ENCODE assay signal across 18 cellular contexts in genomic region chr6:44598679-44599078, GRCh38.
"Had no signal": no experiment of that assay in that cellular context is flagged by ENCODE, and none has a peak within 500 bp of the region (broad histone marks: within the 10 kb centered on the region; RNA-seq: fewer than 3 reads in every experiment).

No MANE protein-coding gene starts in this region.

- DNase-seq: activated naive CD4-positive, alpha-beta T cell treated with Interleukin-2 at 50 U/mL for 16 hours; activated naive CD8-positive, alpha-beta T cell treated with anti-CD3 and anti-CD28 coated beads, Interleukin-2, amount 10 ng/mL, durations not matched to agents 7 days and 5 days; activated T-cell treated with anti-CD3 and anti-CD28 coated beads, Interleukin-2, amount 50 U/mL, for 4 hours; cerebellar nuclear complex; cortex of kidney; lower lobe of right lung; naive B cell; occipital lobe; small intestine; stimulated activated CD4-positive, alpha-beta T cell treated with anti-CD3 and anti-CD28 coated beads, Interleukin-2, amount 100 ng/mL, for 24 hours; stimulated activated naive B cell treated with anti-CD40 and anti-IgM and Interleukin-4, amounts not matched to agents 10 μg/mL and 1 μg/mL and 100 μg/mL, for 72 hours; transverse colon; uterus had no signal

- FAIRE-seq: endometrium, small intestine had no signal

- ATAC-seq: activated T-cell treated with anti-CD3 and anti-CD28 coated beads, Interleukin-2, amount 50 U/mL, for 4 hours; left lobe of liver; lower lobe of right lung; sciatic nerve; WTC11 had no signal

- H3K27me3 ChIP-seq: transverse colon, uterus had no signal

- H3K27ac Mint-ChIP-seq: activated naive CD8-positive, alpha-beta T cell treated with anti-CD3 and anti-CD28 coated beads, Interleukin-2, amount 10 ng/mL, durations not matched to agents 7 days and 5 days; activated T-helper 2 cell treated with anti-CD3 and anti-CD28 coated beads, Interferon-gamma antibody, Interleukin-2, Interleukin-4, amounts not matched to agents 10 μg/mL and 5 μg/mL and 100 μg/mL, durations not matched to agents 14 hours and 24 hours and 36 hours; stimulated activated naive B cell treated with anti-CD40 and anti-IgM and Interleukin-4, amounts not matched to agents 10 μg/mL and 1 μg/mL and 100 μg/mL, for 72 hours; WTC11 had no signal

- H3K4me1 ChIP-seq: lower lobe of right lung, transverse colon, uterus had no signal

- H3K36me3 ChIP-seq: lower lobe of right lung, transverse colon, uterus had no signal

- H3K4me3 Mint-ChIP-seq: activated naive CD8-positive, alpha-beta T cell treated with anti-CD3 and anti-CD28 coated beads, Interleukin-2, amount 10 ng/mL, durations not matched to agents 7 days and 5 days; activated T-cell treated with anti-CD3 and anti-CD28 coated beads, Interleukin-2, amount 50 U/mL, for 4 hours; naive B cell; stimulated activated naive B cell treated with anti-CD40 and anti-IgM and Interleukin-4, amounts not matched to agents 10 μg/mL and 1 μg/mL and 100 μg/mL, for 72 hours; WTC11 had no signal

- H3K4me1 Mint-ChIP-seq: activated naive CD8-positive, alpha-beta T cell treated with anti-CD3 and anti-CD28 coated beads, Interleukin-2, amount 10 ng/mL, durations not matched to agents 7 days and 5 days had no signal

- H3K9me3 Mint-ChIP-seq: activated naive CD8-positive, alpha-beta T cell treated with anti-CD3 and anti-CD28 coated beads, Interleukin-2, amount 10 ng/mL, durations not matched to agents 7 days and 5 days; activated T-cell treated with anti-CD3 and anti-CD28 coated beads, Interleukin-2, amount 50 U/mL, for 4 hours; activated T-helper 2 cell treated with anti-CD3 and anti-CD28 coated beads, Interferon-gamma antibody, Interleukin-2, Interleukin-4, amounts not matched to agents 10 μg/mL and 5 μg/mL and 100 μg/mL, durations not matched to agents 14 hours and 24 hours and 36 hours; naive B cell; stimulated activated naive B cell treated with anti-CD40 and anti-IgM and Interleukin-4, amounts not matched to agents 10 μg/mL and 1 μg/mL and 100 μg/mL, for 72 hours had no signal

- H3K9me3 ChIP-seq: lower lobe of right lung, transverse colon, uterus had no signal

- H3K4me3 ChIP-seq: lower lobe of right lung, transverse colon, uterus had no signal

- H3K36me3 Mint-ChIP-seq: activated naive CD8-positive, alpha-beta T cell treated with anti-CD3 and anti-CD28 coated beads, Interleukin-2, amount 10 ng/mL, durations not matched to agents 7 days and 5 days; naive B cell; stimulated activated naive B cell treated with anti-CD40 and anti-IgM and Interleukin-4, amounts not matched to agents 10 μg/mL and 1 μg/mL and 100 μg/mL, for 72 hours; WTC11 had no signal

- H3K27ac ChIP-seq: lower lobe of right lung, transverse colon, uterus had no signal
